23 cellular contexts compared by ENCODE assay signal in the genomic region with DNA sequence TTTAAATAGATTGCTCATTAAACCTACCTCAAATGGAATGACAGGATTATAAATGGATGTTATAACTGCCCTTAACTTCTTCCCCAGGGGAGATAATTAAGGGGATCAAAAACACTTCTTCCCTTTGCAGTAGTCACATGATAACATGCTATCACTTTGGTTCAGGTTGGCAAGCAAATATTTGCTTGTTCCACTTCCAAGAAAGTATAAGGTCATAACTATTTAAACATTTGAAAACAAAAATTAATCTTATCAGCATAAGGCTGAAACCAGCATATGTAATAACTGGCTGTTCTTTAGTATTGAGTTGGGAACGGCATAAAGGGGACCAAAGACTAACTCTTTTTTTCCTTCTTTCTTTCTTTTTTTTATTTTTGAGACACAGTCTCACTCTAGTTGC. TPM values are rescaled to one million over a fixed set of nuclear protein-coding genes. Genes with fewer than 3 reads are reported as not detected.
"Had no signal": no experiment of that assay in that cellular context is flagged by ENCODE, and none has a peak within 500 bp of the region (broad histone marks: within the 10 kb centered on the region; RNA-seq: fewer than 3 reads in every experiment).

No MANE protein-coding gene starts in this region.

- H3K27ac ChIP-seq: coronary artery, ovary, thyroid gland, uterus had no signal

- ATAC-seq: activated naive CD8-positive, alpha-beta T cell treated with anti-CD3 and anti-CD28 coated beads, Interleukin-2, amount 50 U/mL, for 24 hours; activated T-cell treated with anti-CD3 and anti-CD28 coated beads, Interleukin-2, amount 50 U/mL, for 4 hours; sciatic nerve; stimulated activated memory B cell treated with anti-CD40 and anti-IgM and Interleukin-4, amounts not matched to agents 10 μg/mL and 1 μg/mL and 100 μg/mL, for 72 hours had no signal

- H3K9me3 Mint-ChIP-seq: activated CD4-positive, alpha-beta T cell treated with anti-CD3 and anti-CD28 coated beads, Interleukin-2, amount 10 ng/mL, durations not matched to agents 7 days and 5 days; activated naive CD4-positive, alpha-beta T cell treated with anti-CD3 and anti-CD28 coated beads, Interleukin-2, amount 10 ng/mL, durations not matched to agents 7 days and 5 days; activated naive CD8-positive, alpha-beta T cell treated with anti-CD3 and anti-CD28 coated beads, Interleukin-2, amount 50 U/mL, for 24 hours; activated T-cell treated with anti-CD3 and anti-CD28 coated beads, Interleukin-2, amount 50 U/mL, for 4 hours; naive B cell; neural crest cell; stimulated activated memory B cell treated with anti-CD40 and anti-IgM and Interleukin-4, amounts not matched to agents 10 μg/mL and 1 μg/mL and 100 μg/mL, for 72 hours; T-helper 2 cell treated with Interferon-gamma antibody and Interleukin-4, amounts not matched to agents 5 μg/mL and 100 μg/mL, for 36 hours had no signal

- H3K4me3 Mint-ChIP-seq: activated CD4-positive, alpha-beta T cell treated with anti-CD3 and anti-CD28 coated beads, Interleukin-2, amount 10 ng/mL, durations not matched to agents 7 days and 5 days; activated naive CD4-positive, alpha-beta T cell treated with anti-CD3 and anti-CD28 coated beads, Interleukin-2, amount 10 ng/mL, durations not matched to agents 7 days and 5 days; activated naive CD8-positive, alpha-beta T cell treated with anti-CD3 and anti-CD28 coated beads, Interleukin-2, amount 50 U/mL, for 24 hours; activated T-cell treated with anti-CD3 and anti-CD28 coated beads, Interleukin-2, amount 50 U/mL, for 4 hours; naive B cell; neural crest cell; stimulated activated memory B cell treated with anti-CD40 and anti-IgM and Interleukin-4, amounts not matched to agents 10 μg/mL and 1 μg/mL and 100 μg/mL, for 72 hours; T-helper 2 cell treated with Interferon-gamma antibody and Interleukin-4, amounts not matched to agents 5 μg/mL and 100 μg/mL, for 36 hours had no signal

- H3K9me3 ChIP-seq: ovary, thyroid gland, uterus had no signal

- H3K27me3 Mint-ChIP-seq: stimulated activated memory B cell treated with anti-CD40 and anti-IgM and Interleukin-4, amounts not matched to agents 10 μg/mL and 1 μg/mL and 100 μg/mL, for 72 hours had no signal

- H3K36me3 Mint-ChIP-seq: activated naive CD4-positive, alpha-beta T cell treated with anti-CD3 and anti-CD28 coated beads, Interleukin-2, amount 10 ng/mL, durations not matched to agents 7 days and 5 days; naive B cell; stimulated activated memory B cell treated with anti-CD40 and anti-IgM and Interleukin-4, amounts not matched to agents 10 μg/mL and 1 μg/mL and 100 μg/mL, for 72 hours had no signal

- H3K4me3 ChIP-seq: coronary artery, ovary, smooth muscle cell, thyroid gland, uterus had no signal

- H3K4me2 ChIP-seq: smooth muscle cell had no signal

- H3K4me1 ChIP-seq: thyroid gland, uterus had no signal

- FAIRE-seq: TTC549 had no signal

- H3K36me3 ChIP-seq: ovary, thyroid gland, uterus had no signal

- DNase-seq: activated CD4-positive, alpha-beta T cell treated with anti-CD3 and anti-CD28 coated beads, Interleukin-2, amount 10 ng/mL, durations not matched to agents 7 days and 5 days; activated CD8-positive, alpha-beta memory T cell treated with anti-CD3 and anti-CD28 coated beads, Interleukin-2, amount 50 U/mL, for 4 hours; activated naive CD4-positive, alpha-beta T cell treated with anti-CD3 and anti-CD28 coated beads, Interleukin-2, amount 10 ng/mL, durations not matched to agents 7 days and 5 days; activated naive CD8-positive, alpha-beta T cell treated with anti-CD3 and anti-CD28 coated beads, Interleukin-2, amount 50 U/mL, for 24 hours; activated T-cell treated with anti-CD3 and anti-CD28 coated beads, Interleukin-2, amount 50 U/mL, for 4 hours; anterior cingulate cortex; foreskin melanocyte; glutamatergic neuron; hypothalamus; islet precursor cell; naive B cell; ovary; stimulated activated CD4-positive, alpha-beta T cell treated with anti-CD3 and anti-CD28 coated beads, Interleukin-4, amount 100 ng/mL, for 1 hour; thyroid gland; uterus had no signal

- H3K27me3 ChIP-seq: ovary, thyroid gland, uterus had no signal

- H3K27ac Mint-ChIP-seq: activated CD4-positive, alpha-beta T cell treated with anti-CD3 and anti-CD28 coated beads, Interleukin-2, amount 10 ng/mL, durations not matched to agents 7 days and 5 days; activated naive CD4-positive, alpha-beta T cell treated with anti-CD3 and anti-CD28 coated beads, Interleukin-2, amount 10 ng/mL, durations not matched to agents 7 days and 5 days; activated naive CD8-positive, alpha-beta T cell treated with anti-CD3 and anti-CD28 coated beads, Interleukin-2, amount 50 U/mL, for 24 hours; naive B cell; stimulated activated memory B cell treated with anti-CD40 and anti-IgM and Interleukin-4, amounts not matched to agents 10 μg/mL and 1 μg/mL and 100 μg/mL, for 72 hours; T-helper 2 cell treated with Interferon-gamma antibody and Interleukin-4, amounts not matched to agents 5 μg/mL and 100 μg/mL, for 36 hours had no signal

RNA-seq across cellular contexts. Expression of gene LYZ, which starts 2.4 kb away (rescaled TPM):
- total RNA-seq: activated CD4-positive, alpha-beta T cell treated with anti-CD3 and anti-CD28 coated beads, Interleukin-2, amount 10 ng/mL, durations not matched to agents 7 days and 5 days; epithelial cell of proximal tubule; smooth muscle cell had no signal
- polyA plus RNA-seq: smooth muscle cell had no signal
